Comparison of ENCODE assay signal across 24 cellular contexts in the genomic region with DNA sequence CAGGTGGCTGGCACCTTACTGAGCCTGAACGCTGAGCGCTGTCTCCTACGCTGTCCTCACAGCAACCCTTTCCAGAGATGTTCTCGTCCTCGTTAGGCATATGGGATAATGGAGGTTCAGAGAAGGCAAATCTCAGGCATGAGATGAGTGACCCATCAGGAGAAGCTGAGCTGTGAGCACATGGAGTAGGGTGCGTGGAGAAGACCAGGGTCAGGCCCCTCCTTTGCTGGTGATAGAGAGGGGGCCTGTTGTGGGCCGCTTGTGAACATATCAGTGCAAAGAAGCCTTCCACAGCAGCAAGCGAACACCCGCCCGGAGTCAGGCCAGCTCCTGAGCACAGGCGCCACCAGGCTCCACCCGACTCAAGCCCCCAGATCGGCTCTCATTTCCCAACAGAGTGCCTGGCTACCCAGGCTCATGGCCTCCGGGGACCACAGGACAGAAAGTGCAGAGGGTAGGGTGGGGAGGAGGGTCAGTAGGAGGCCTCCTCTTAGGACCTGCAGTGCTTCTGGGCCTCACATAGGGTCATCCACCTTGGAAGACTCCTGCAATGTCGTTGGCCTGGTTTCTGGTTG. TPM values are rescaled to one million over a fixed set of nuclear protein-coding genes. Genes with fewer than 3 reads are reported as not detected.
DNase-seq lines count a peak whose midpoint lies in the region; ATAC-seq, FAIRE-seq and TF ChIP-seq lines count a peak whose summit lies in the region.
"Had no signal": no experiment of that assay in that cellular context is flagged by ENCODE, and none has a peak within 500 bp of the region (broad histone marks: within the 10 kb centered on the region; RNA-seq: fewer than 3 reads in every experiment).

No MANE protein-coding gene starts in this region.

- H3K4me3 ChIP-seq in HUES48 (ENCODE audit: low read depth, low read length), result peak overlapping the region; percentile 49
- no peak overlapping the region for H3K4me3 ChIP-seq in kidney (ENCODE audit: low read length in 2 of 2)
- no peak overlapping the region for H3K4me3 ChIP-seq in spleen
- H3K4me3 ChIP-seq in MG63, result no peak overlapping the region

- no peaks in the 10 kb centered on the region for H3K36me3 Mint-ChIP-seq in WTC11
- H3K36me3 Mint-ChIP-seq: activated naive CD4-positive, alpha-beta T cell treated with anti-CD3 and anti-CD28 coated beads, Interleukin-2, amount 50 U/mL, for 72 hours; naive B cell had no signal

- TF ChIP-seq POLR2A in spleen (IDR thresholded peaks at IDR 0.05) (no peak), H54 (IDR thresholded peaks at IDR 0.05; ENCODE audit: low read depth, low read length) (no peak)

- no peaks in the 10 kb centered on the region for H3K36me3 ChIP-seq in HUES48 (ENCODE audit: control insufficient read depth, insufficient read depth, low read length)
- H3K36me3 ChIP-seq in kidney (ENCODE audit: control insufficient read depth in 1 of 2, insufficient read depth in 2 of 2, low read length in 2 of 2), result no peaks in the 10 kb centered on the region
- H3K36me3 ChIP-seq in spleen, result no peaks in the 10 kb centered on the region
- no peaks in the 10 kb centered on the region for H3K36me3 ChIP-seq in MG63
- H3K36me3 ChIP-seq: ascending aorta, heart left ventricle, tibial artery had no signal

- H3K9ac ChIP-seq in HUES48 (ENCODE audit: low read depth, low read length) (no peak overlapping the region), kidney (ENCODE audit: low read length in 2 of 2) (no peak overlapping the region)
- H3K9ac ChIP-seq: KMS-11, SK-N-SH had no signal

- ATAC-seq in WTC11, result no peak

- H3K4me1 ChIP-seq in HUES48 (ENCODE audit: control insufficient read depth, insufficient read depth, low read length) (peaks cover 17% of the 10 kb centered on the region; the same call in 1 of the 2 replicates), kidney (ENCODE audit: control insufficient read depth in 1 of 2, insufficient read depth in 1 of 2, low read depth in 1 of 2, low read length in 2 of 2) (peaks cover 0 to 5% of the 10 kb centered on the region in 2 donors), spleen (peaks cover 5 to 22% (median 11%) of the 10 kb centered on the region in 6 donors)
- H3K4me1 ChIP-seq: ascending aorta had no signal

- 79 to 86% (median 83%) methylated on average over 15 of the region's 15 CpGs for WGBS in spleen, 5 donors

- TF ChIP-seq CTCF in WTC11 (IDR thresholded peaks at IDR 0.05) (no peak), kidney (IDR thresholded peaks at IDR 0.05; ENCODE audit: borderline replicate concordance, extremely low read depth, insufficient read depth) (no peak), spleen (IDR thresholded peaks at IDR 0.05 in 8 of 11, conservative IDR thresholded peaks at IDR 0.05 in 3 of 11) (no peak)

- peaks cover 23% of the 10 kb centered on the region for H3K4me1 Mint-ChIP-seq in WTC11

- no peak overlapping the region for H3K27ac ChIP-seq in HUES48 (ENCODE audit: low read depth, low read length)
- H3K27ac ChIP-seq in kidney (ENCODE audit: low read depth in 2 of 2, low read length in 2 of 2), result no peak overlapping the region
- no peak overlapping the region for H3K27ac ChIP-seq in spleen
- H3K27ac ChIP-seq: ascending aorta, heart left ventricle, KMS-11, RWPE1, tibial artery had no signal

- peak; percentile 10 for DNase-seq in WTC11 (ENCODE audit: low spot score)
- DNase-seq in kidney, result peak; percentile 48
- peak; percentile 38 for DNase-seq in spleen
- DNase-seq in MG63, result no peak
- no peak for DNase-seq in H54 (ENCODE audit: insufficient read length, low spot score)
- DNase-seq in NOMO-1 treated with DMSO at 0.1 percent for 48 hours (lab: John Stamatoyannopoulos, UW; ENCODE audit: unreplicated experiment), result no peak
- DNase-seq: activated CD4-positive, alpha-beta T cell treated with anti-CD3 and anti-CD28 coated beads, Interleukin-2, amount 50 U/mL, for 1 hour; CD4-positive, alpha-beta T cell; central memory CD4-positive, alpha-beta T cell; mesendoderm; naive B cell; NCI-H526 treated with DMSO at 0.1 percent for 48 hours; SK-N-SH had no signal

- FAIRE-seq in kidney (lab: Jason Lieb, UNC) (no peak), H54 (lab: Jason Lieb, UNC) (no peak)

- intact Hi-C loops in kidney (cut with DNase I), result loop anchor here (10.0 kb wide), 1 partner anchor 88 kb away; no protein-coding TSS in a partner anchor
- intact Hi-C loops in spleen (cut with DNase I; ENCODE audit: low total_unique reads), result loop anchor here (5.0 kb wide), 1 partner anchor 85 kb away; no protein-coding TSS in a partner anchor

- POLR2A ChIA-PET in WTC11 (lab: Charles Lee), result interaction anchor here (1.3 kb wide), 1 partner anchor 85 kb away, joined by 3 read pairs; no protein-coding TSS in a partner anchor

- no peak overlapping the region for H3K27ac Mint-ChIP-seq in WTC11
- H3K27ac Mint-ChIP-seq: activated naive CD4-positive, alpha-beta T cell treated with anti-CD3 and anti-CD28 coated beads, Interleukin-2, amount 50 U/mL, for 72 hours; CD4-positive, alpha-beta T cell; stimulated activated naive CD8-positive, alpha-beta T cell treated with anti-CD3 and anti-CD28 coated beads, Interleukin-15, Interleukin-2, amounts not matched to agents 100 ng/mL and 50 ng/mL, for 24 hours had no signal

- peaks cover 98% of the 10 kb centered on the region for H3K27me3 Mint-ChIP-seq in WTC11 (ENCODE audit: low read depth)

- H3K4me3 Mint-ChIP-seq in WTC11, result peak overlapping the region; percentile 77

- H3K9me3 Mint-ChIP-seq in WTC11, result no peaks in the 10 kb centered on the region
- H3K9me3 Mint-ChIP-seq: activated naive CD4-positive, alpha-beta T cell treated with anti-CD3 and anti-CD28 coated beads, Interleukin-2, amount 50 U/mL, for 72 hours; CD4-positive, alpha-beta T cell; naive B cell; stimulated activated naive CD8-positive, alpha-beta T cell treated with anti-CD3 and anti-CD28 coated beads, Interleukin-15, Interleukin-2, amounts not matched to agents 100 ng/mL and 50 ng/mL, for 24 hours had no signal

- no peaks in the 10 kb centered on the region for H3K9me3 ChIP-seq in HUES48 (ENCODE audit: control insufficient read depth, insufficient read depth, low read length)
- no peaks in the 10 kb centered on the region for H3K9me3 ChIP-seq in kidney (ENCODE audit: control insufficient read depth in 1 of 2, low read length in 2 of 2)
- H3K9me3 ChIP-seq in spleen, result no peaks in the 10 kb centered on the region
- H3K9me3 ChIP-seq in MG63, result no peaks in the 10 kb centered on the region
- H3K9me3 ChIP-seq: ascending aorta, heart left ventricle, SK-N-SH, tibial artery had no signal

- H3K27me3 ChIP-seq in HUES48 (ENCODE audit: control insufficient read depth, insufficient read depth, low read length), result peaks cover 98% of the 10 kb centered on the region
- peaks cover 0 to 74% (median 26%) of the 10 kb centered on the region in 7 donors for H3K27me3 ChIP-seq in spleen (replicated peaks in 1 of 7)
- 0 out of 2 replicates have a peak, but pooled peaks cover 2% of the 10 kb centered on the region for H3K27me3 ChIP-seq in MG63
- H3K27me3 ChIP-seq: ascending aorta had no signal

- CTCF ChIA-PET in WTC11 (lab: Charles Lee), result interaction anchor here (1.0 to 11.9 kb wide), 28 partner anchors 10 to 591 kb away, joined by 3 to 524 read pairs (median 11); a partner anchor contains a TSS

TF ChIP-seq in WTC11, 78 proteins besides CTCF, POLR2A, EP300 and RAD21 (continues in another document):
- TF ChIP-seq ZNF317 (CRISPR knock-in tag; IDR thresholded peaks at IDR 0.05; ENCODE audit: borderline replicate concordance, low read depth), result no peak
- TF ChIP-seq, protein P1, sequence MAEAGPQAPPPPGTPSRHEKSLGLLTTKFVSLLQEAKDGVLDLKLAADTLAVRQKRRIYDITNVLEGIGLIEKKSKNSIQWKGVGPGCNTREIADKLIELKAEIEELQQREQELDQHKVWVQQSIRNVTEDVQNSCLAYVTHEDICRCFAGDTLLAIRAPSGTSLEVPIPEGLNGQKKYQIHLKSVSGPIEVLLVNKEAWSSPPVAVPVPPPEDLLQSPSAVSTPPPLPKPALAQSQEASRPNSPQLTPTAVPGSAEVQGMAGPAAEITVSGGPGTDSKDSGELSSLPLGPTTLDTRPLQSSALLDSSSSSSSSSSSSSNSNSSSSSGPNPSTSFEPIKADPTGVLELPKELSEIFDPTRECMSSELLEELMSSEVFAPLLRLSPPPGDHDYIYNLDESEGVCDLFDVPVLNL (CRISPR knock-in tag; IDR thresholded peaks at IDR 0.05; ENCODE audit: borderline replicate concordance, low read depth), result no peak
- TF ChIP-seq, protein P2, sequence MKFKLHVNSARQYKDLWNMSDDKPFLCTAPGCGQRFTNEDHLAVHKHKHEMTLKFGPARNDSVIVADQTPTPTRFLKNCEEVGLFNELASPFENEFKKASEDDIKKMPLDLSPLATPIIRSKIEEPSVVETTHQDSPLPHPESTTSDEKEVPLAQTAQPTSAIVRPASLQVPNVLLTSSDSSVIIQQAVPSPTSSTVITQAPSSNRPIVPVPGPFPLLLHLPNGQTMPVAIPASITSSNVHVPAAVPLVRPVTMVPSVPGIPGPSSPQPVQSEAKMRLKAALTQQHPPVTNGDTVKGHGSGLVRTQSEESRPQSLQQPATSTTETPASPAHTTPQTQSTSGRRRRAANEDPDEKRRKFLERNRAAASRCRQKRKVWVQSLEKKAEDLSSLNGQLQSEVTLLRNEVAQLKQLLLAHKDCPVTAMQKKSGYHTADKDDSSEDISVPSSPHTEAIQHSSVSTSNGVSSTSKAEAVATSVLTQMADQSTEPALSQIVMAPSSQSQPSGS (CRISPR knock-in tag; IDR thresholded peaks at IDR 0.05; ENCODE audit: borderline replicate concordance, low read depth), result no peak
- no peak for TF ChIP-seq TP53 (CRISPR knock-in tag; IDR thresholded peaks at IDR 0.05)
- no peak for TF ChIP-seq FOXJ3 (CRISPR knock-in tag; IDR thresholded peaks at IDR 0.05; ENCODE audit: borderline replicate concordance)
- TF ChIP-seq SOX15 (CRISPR knock-in tag; IDR thresholded peaks at IDR 0.05), result no peak
- TF ChIP-seq IRF2 (CRISPR knock-in tag; IDR thresholded peaks at IDR 0.05; ENCODE audit: borderline replicate concordance, low read depth), result no peak
- TF ChIP-seq ETV6 (CRISPR knock-in tag; IDR thresholded peaks at IDR 0.05), result no peak
- TF ChIP-seq, protein P3, sequence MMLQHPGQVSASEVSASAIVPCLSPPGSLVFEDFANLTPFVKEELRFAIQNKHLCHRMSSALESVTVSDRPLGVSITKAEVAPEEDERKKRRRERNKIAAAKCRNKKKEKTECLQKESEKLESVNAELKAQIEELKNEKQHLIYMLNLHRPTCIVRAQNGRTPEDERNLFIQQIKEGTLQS (CRISPR knock-in tag; conservative IDR thresholded peaks at IDR 0.05), result no peak

RNA-seq across cellular contexts. Expression of a gene that starts 15.0 kb away (rescaled TPM):
- total RNA-seq in WTC11 (2021) (not detected in 3 replicates), kidney (0.13 TPM), spleen (1 to 10 TPM in 4 of 7 donors, under 1 TPM in 3; 0.37 to 4.0 (median 1.8) TPM)
- polyA plus RNA-seq in kidney (ENCODE audit: insufficient read depth, low read depth, low replicate concordance) (not detected), spleen (1 to 10 TPM in 1 of 3 donors, under 1 TPM in 2; 0.48 to 1.4 (median 0.74) TPM)
- total RNA-seq in MG63 (2014; rRNA removed; shearing (Covaris generic); ENCODE audit: low replicate concordance), result not detected in 2 replicates
- total RNA-seq: activated naive CD4-positive, alpha-beta T cell treated with anti-CD3 and anti-CD28 coated beads, Interleukin-2, amount 50 U/mL, for 72 hours; ascending aorta; dermis blood vessel endothelial cell; osteocyte; T-helper 2 cell treated with Interferon-gamma antibody and Interleukin-4, amounts not matched to agents 100 ng/mL and 5 ng/mL, for 36 hours had no signal
- polyA plus RNA-seq: SK-N-SH had no signal

RNA-seq across cellular contexts. Expression of a gene that starts 20.0 kb away (rescaled TPM):
- total RNA-seq in WTC11 (2021), result not detected in 3 replicates
- not detected for total RNA-seq in kidney
- polyA plus RNA-seq in kidney (ENCODE audit: insufficient read depth, low read depth, low replicate concordance), result not detected
- 1 to 10 TPM in 2 of 7 donors, under 1 TPM in 5; 0.29 to 1.2 (median 0.70) TPM for total RNA-seq in spleen
- 1 to 10 TPM in 1 of 3 donors, under 1 TPM in 2; 0.23 to 2.4 (median 0.96) TPM for polyA plus RNA-seq in spleen
- total RNA-seq in MG63 (2014; rRNA removed; shearing (Covaris generic); ENCODE audit: low replicate concordance), result not detected in 2 replicates
- total RNA-seq: activated naive CD4-positive, alpha-beta T cell treated with anti-CD3 and anti-CD28 coated beads, Interleukin-2, amount 50 U/mL, for 72 hours; ascending aorta; dermis blood vessel endothelial cell; osteocyte; T-helper 2 cell treated with Interferon-gamma antibody and Interleukin-4, amounts not matched to agents 100 ng/mL and 5 ng/mL, for 36 hours had no signal
- polyA plus RNA-seq: heart left ventricle, SK-N-SH had no signal

Comparison
In these comparisons a context has a peak if more than half of its experiments do, and no peak if none do; other contexts are left out.
1. DNase-seq: peak in WTC11 (single experiment), kidney (single experiment) and spleen (single experiment); none in MG63 (single experiment), H54 (single experiment) and NOMO-1 treated with DMSO at 0.1 percent for 48 hours (single experiment).